Comparison of ENCODE assay signal across 9 cellular contexts in genomic region chr5:65926893-65927292, GRCh38. TPM values are rescaled to one million over a fixed set of nuclear protein-coding genes. Genes with fewer than 3 reads are reported as not detected.
DNase-seq lines count a peak whose midpoint lies in the region; ATAC-seq, FAIRE-seq and TF ChIP-seq lines count a peak whose summit lies in the region.
"Had no signal": no experiment of that assay in that cellular context is flagged by ENCODE, and none has a peak within 500 bp of the region (broad histone marks: within the 10 kb centered on the region; RNA-seq: fewer than 3 reads in every experiment).

No MANE protein-coding gene starts in this region.

- under 1% methylated on average over 16 of the region's 16 CpGs for WGBS in esophagus muscularis mucosa
- WGBS in pancreas, 2 donors, result 0% methylated on average over 16 of the region's 16 CpGs

- H3K27ac ChIP-seq in left ventricle myocardium inferior (replicated peaks) (peak overlapping the region; percentile 100), esophagus muscularis mucosa (replicated peaks in 1 of 4) (peak overlapping the region; percentile 96 to 100 (median 100)), pancreas (peak overlapping the region; percentile 98 to 99 (median 98))

- intact Hi-C loops in left ventricle myocardium inferior (cut with micrococcal nuclease), result loop anchor here (10.0 kb wide), 1 partner anchor 88 kb away; no protein-coding TSS in a partner anchor
- intact Hi-C loops in Right ventricle myocardium superior (cut with DNase I), result loop anchor here (10.0 kb wide), 1 partner anchor 218 kb away; the partner anchor contains the start of gene SREK1
- intact Hi-C loops in esophagus muscularis mucosa (cut with DNase I), result loop anchor here (5.0 to 10.0 kb wide), 2 partner anchors 118 to 205 kb away; partner anchors contain the start of genes NLN and SGTB
- intact Hi-C loops in pancreas (cut with DNase I), result no loop called here

- peaks cover 22% of the 10 kb centered on the region for H3K27me3 Mint-ChIP-seq in T-helper 2 cell treated with Interferon-gamma antibody and Interleukin-4, amounts not matched to agents 5 μg/mL and 100 μg/mL, for 36 hours (ENCODE audit: low read depth)

- H3K36me3 ChIP-seq in left ventricle myocardium inferior (peaks cover 7% of the 10 kb centered on the region), esophagus muscularis mucosa (no peaks in the 10 kb centered on the region), pancreas (no peaks in the 10 kb centered on the region)

- H3K27ac Mint-ChIP-seq in T-helper 2 cell treated with Interferon-gamma antibody and Interleukin-4, amounts not matched to agents 5 μg/mL and 100 μg/mL, for 36 hours, result peak overlapping the region; percentile 94

- FAIRE-seq in pancreas (lab: Jason Lieb, UNC), result no peak
- FAIRE-seq: colon had no signal

- TF ChIP-seq CTCF in left ventricle myocardium inferior (IDR thresholded peaks at IDR 0.05; ENCODE audit: borderline replicate concordance) (no peak), esophagus muscularis mucosa (IDR thresholded peaks at IDR 0.05) (no peak), pancreas (IDR thresholded peaks at IDR 0.05) (no peak)

- H3K27me3 ChIP-seq in left ventricle myocardium inferior (ENCODE audit: low read depth) (no peaks in the 10 kb centered on the region), esophagus muscularis mucosa (no peaks in the 10 kb centered on the region), pancreas (no peaks in the 10 kb centered on the region)

- H3K4me1 Mint-ChIP-seq in T-helper 2 cell treated with Interferon-gamma antibody and Interleukin-4, amounts not matched to agents 5 μg/mL and 100 μg/mL, for 36 hours (ENCODE audit: low read depth), result peaks cover 22% of the 10 kb centered on the region

- peaks cover 61% of the 10 kb centered on the region for H3K4me1 ChIP-seq in left ventricle myocardium inferior
- peaks cover 26 to 36% (median 31%) of the 10 kb centered on the region in 4 donors for H3K4me1 ChIP-seq in esophagus muscularis mucosa
- peaks cover 5 to 14% (median 13%) of the 10 kb centered on the region in 3 donors for H3K4me1 ChIP-seq in pancreas

- no peak for TF ChIP-seq POLR2A in esophagus muscularis mucosa (IDR thresholded peaks at IDR 0.05; ENCODE audit: low read depth)

- H3K4me3 Mint-ChIP-seq in T-helper 2 cell treated with Interferon-gamma antibody and Interleukin-4, amounts not matched to agents 5 μg/mL and 100 μg/mL, for 36 hours, result peak overlapping the region; percentile 99

- DNase-seq in left ventricle myocardium inferior (no peak), Right ventricle myocardium superior (no peak), esophagus muscularis mucosa (ENCODE audit: extremely low spot score) (no peak), pancreas (peak in 1 of 6 donors; percentile 20), SKM-1 treated with dmso at 0.1 percent for 144 hours (lab: John Stamatoyannopoulos, UW; ENCODE audit: unreplicated experiment) (no peak), MV-4-11 (lab: John Stamatoyannopoulos, UW) (no peak)
- no peak for DNase-seq in T-helper 2 cell treated with Interferon-gamma antibody and Interleukin-4, amounts not matched to agents 5 μg/mL and 100 μg/mL, for 36 hours (ENCODE audit: low spot score)

- no peak for ATAC-seq in Right ventricle myocardium superior (ENCODE audit: poor library complexity)
- ATAC-seq in pancreas, result peak in 1 of 4 donors; percentile 6
- no peak for ATAC-seq in HG03025 (IDR thresholded peaks at IDR 0.05; ENCODE audit: low FRiP score, unreplicated experiment)

- H3K9me3 Mint-ChIP-seq in T-helper 2 cell treated with Interferon-gamma antibody and Interleukin-4, amounts not matched to agents 5 μg/mL and 100 μg/mL, for 36 hours, result no peaks in the 10 kb centered on the region

- TF ChIP-seq EP300 in esophagus muscularis mucosa (IDR thresholded peaks at IDR 0.05), result no peak

- peak overlapping the region; percentile 92 for H3K4me3 ChIP-seq in left ventricle myocardium inferior
- peak overlapping the region; percentile 88 to 99 (median 97) for H3K4me3 ChIP-seq in esophagus muscularis mucosa
- peak overlapping the region; percentile 66 to 91 (median 90) for H3K4me3 ChIP-seq in pancreas

- no peaks in the 10 kb centered on the region for H3K9me3 ChIP-seq in left ventricle myocardium inferior (replicated peaks)
- H3K9me3 ChIP-seq in esophagus muscularis mucosa, result no peaks in the 10 kb centered on the region
- no peaks in the 10 kb centered on the region for H3K9me3 ChIP-seq in pancreas

- H3K36me3 Mint-ChIP-seq in T-helper 2 cell treated with Interferon-gamma antibody and Interleukin-4, amounts not matched to agents 5 μg/mL and 100 μg/mL, for 36 hours (ENCODE audit: low read depth), result peaks cover 17% of the 10 kb centered on the region

RNA-seq across cellular contexts. Expression of gene ERBIN, which starts 0.5 kb away (rescaled TPM):
- total RNA-seq in left ventricle myocardium inferior (38.0 TPM), Right ventricle myocardium superior (34.1 TPM), esophagus muscularis mucosa (10 to 100 TPM; 46.9 to 67.7 (median 55.2) TPM), pancreas (10 to 100 TPM; 22.3 to 41.0 (median 27.9) TPM)
- 10 to 100 TPM in 1 of 2 donors, 1 to 10 TPM in 1; 7.8 to 11.1 TPM for polyA plus RNA-seq in pancreas

Comparison
In these comparisons a context has a peak if more than half of its experiments do, and no peak if none do; other contexts are left out.
1. intact Hi-C loops: an anchor here in left ventricle myocardium inferior (10.0 kb wide), Right ventricle myocardium superior (10.0 kb wide) and esophagus muscularis mucosa (5.0 to 10.0 kb wide); none called in pancreas.